In the genomic region with DNA sequence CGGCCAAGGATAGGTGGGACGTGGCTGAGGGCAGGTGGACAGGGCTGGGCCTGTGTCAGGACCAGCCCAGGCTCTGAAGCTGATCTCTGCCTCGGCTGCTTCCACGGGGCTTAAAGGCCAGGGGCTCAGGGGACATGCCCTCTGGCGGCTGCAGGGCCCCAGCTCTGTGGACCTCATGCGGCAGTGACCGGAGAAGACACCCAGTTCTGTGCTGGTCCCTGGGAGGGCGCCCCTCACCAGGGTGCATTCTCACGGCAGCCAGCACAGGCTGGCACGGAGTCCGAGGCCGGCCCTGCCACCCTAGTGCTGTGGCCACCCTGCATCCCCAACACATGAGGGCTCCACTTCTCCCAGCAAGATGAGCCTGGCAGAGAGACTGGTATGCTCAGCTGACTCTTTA, we compare ENCODE assay signal across 23 cellular contexts. TPM values are rescaled to one million over a fixed set of nuclear protein-coding genes. Genes with fewer than 3 reads are reported as not detected.
"Had no signal": no experiment of that assay in that cellular context is flagged by ENCODE, and none has a peak within 500 bp of the region (broad histone marks: within the 10 kb centered on the region; RNA-seq: fewer than 3 reads in every experiment).

No MANE protein-coding gene starts in this region.

- DNase-seq: activated CD4-positive, alpha-beta T cell treated with anti-CD3 and anti-CD28 coated beads for 4 hours; activated CD8-positive, alpha-beta memory T cell treated with anti-CD3 and anti-CD28 coated beads, Interleukin-2, amount 50 U/mL, for 4 hours; activated CD8-positive, alpha-beta T cell treated with anti-CD3 and anti-CD28 coated beads for 36 hours; activated gamma-delta T cell treated with Interleukin-2 at 50 U/mL for 16 hours; activated naive CD4-positive, alpha-beta T cell treated with anti-CD3 and anti-CD28 coated beads, Interleukin-2, amount 10 ng/mL, durations not matched to agents 7 days and 5 days; activated naive CD8-positive, alpha-beta T cell treated with anti-CD3 and anti-CD28 coated beads for 36 hours; activated T-cell treated with anti-CD3 and anti-CD28 coated beads, Interleukin-2, amount 50 U/mL, for 72 hours; caudate nucleus; Kasumi-1; KBM-7; NCI-H1048; NCI-H146; NCI-H187 treated with DMSO at 0.1 percent for 48 hours; NCI-H2081 treated with DMSO at 0.1 percent for 48 hours; NCI-H446; NCI-H524; PC-3; Right ventricle myocardium superior; SJCRH30; SK-N-SH; T-helper 1 cell had no signal

- H3K27ac ChIP-seq: SJCRH30 had no signal

- H3K9me3 ChIP-seq: SJCRH30, SK-N-SH had no signal

- H3K36me3 ChIP-seq: SJCRH30 had no signal

- H3K4me3 ChIP-seq: SJCRH30 had no signal

- ATAC-seq: activated CD4-positive, CD25-positive, alpha-beta regulatory T cell treated with anti-CD3 and anti-CD28 coated beads, Interleukin-2, amount 50 U/mL, for 24 hours; activated CD8-positive, alpha-beta T cell treated with anti-CD3 and anti-CD28 coated beads for 36 hours; activated T-cell treated with anti-CD3 and anti-CD28 coated beads, Interleukin-2, amount 50 U/mL, for 72 hours; PC-3 had no signal

- H3K4me2 ChIP-seq: SK-N-SH had no signal

- H3K9ac ChIP-seq: SK-N-SH had no signal

RNA-seq across cellular contexts. Expression of a gene that starts 41.8 kb away (rescaled TPM):
- total RNA-seq: M059J, PC-3, SJCRH30 had no signal
